Comparison of ENCODE assay signal across 8 cellular contexts in the genomic region with DNA sequence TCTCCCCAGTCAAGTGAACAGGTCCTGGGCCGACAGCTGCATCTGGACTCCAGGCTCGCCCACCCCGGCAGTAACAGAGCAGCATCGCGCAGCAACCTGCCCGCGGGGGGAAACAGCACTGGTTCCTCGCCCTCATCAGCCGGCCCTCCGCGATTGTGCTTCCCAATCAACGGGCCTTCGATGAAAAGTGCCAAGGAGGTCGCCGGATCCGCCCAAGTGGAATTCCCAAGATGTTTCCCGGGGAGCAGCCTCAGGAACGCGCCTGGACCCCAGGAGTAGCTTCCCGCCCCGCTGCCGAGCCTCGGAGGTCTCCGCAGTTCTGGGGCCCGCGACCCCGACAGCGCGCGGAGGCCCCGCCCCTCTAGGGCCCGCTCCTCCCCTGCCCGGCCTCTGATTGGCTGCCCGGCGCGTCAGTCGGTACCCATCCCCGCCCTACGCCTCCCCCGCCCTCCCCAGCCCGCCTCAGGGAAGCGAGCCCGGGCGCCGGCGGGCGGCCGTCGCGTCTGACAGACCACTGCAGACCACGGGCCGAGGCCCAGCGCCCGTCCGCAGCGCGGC. TPM values are rescaled to one million over a fixed set of nuclear protein-coding genes. Genes with fewer than 3 reads are reported as not detected.
A peak's percentile ranks its signal among the peaks of the same experiment; 100 is the strongest.
DNase-seq lines count a peak whose midpoint lies in the region; ATAC-seq and TF ChIP-seq lines count a peak whose summit lies in the region.

A gene (plus strand): TSS at position 460 of the 558 bp plus-strand sequence. CDS start 103 bp downstream, outside the sequence.

- ATAC-seq in GM21381 (IDR thresholded peaks at IDR 0.05; ENCODE audit: unreplicated experiment): peak; percentile 96

- no peaks in the 10 kb centered on the region for H3K9me2 ChIP-seq in OCI-LY1 (ENCODE audit: low read depth, low read length)

- peak within 1 kb of the TSS; percentile 64 for H3K4me3 ChIP-seq in OCI-LY1 (ENCODE audit: low read depth, low read length, poor library complexity, severe bottlenecking)

- H3K4me2 ChIP-seq in OCI-LY1 (ENCODE audit: low read length): peak within 1 kb of the TSS; percentile 90

- peak; percentile 43 for DNase-seq in COLO829 (ENCODE audit: low spot score)
- peak; percentile 79 for DNase-seq in HT-29 (ENCODE audit: low spot score)
- peak; percentile 90 for DNase-seq in activated CD8-positive, alpha-beta memory T cell treated with anti-CD3 and anti-CD28 coated beads, Interleukin-2, amount 50 U/mL, for 4 hours
- DNase-seq in epidermal melanocyte (ENCODE audit: insufficient read length, low spot score): peak; percentile 48
- DNase-seq in mucosa of gallbladder (ENCODE audit: low spot score): peak; percentile 89
- DNase-seq in stimulated activated CD8-positive, alpha-beta memory T cell treated with anti-CD3 and anti-CD28 coated beads, Interleukin-4, amount 100 ng/mL, for 4 hours (ENCODE audit: low read depth in 2 of 2, low spot score in 1 of 2): peak; percentile 75 to 82

- no peaks in the 10 kb centered on the region; the same call in 1 of the 2 replicates for H3K36me3 ChIP-seq in OCI-LY1 (ENCODE audit: insufficient read depth, low read length)

- peak within 1 kb of the TSS; percentile 46; the same call in 1 of the 2 replicates for H3K9ac ChIP-seq in OCI-LY1 (ENCODE audit: low read length)

- H3K27me3 ChIP-seq in OCI-LY1 (ENCODE audit: insufficient read depth, low read length): 0 out of 2 replicates have a peak, but pooled peaks cover 6% of the 10 kb centered on the region

- H4K20me1 ChIP-seq in OCI-LY1 (ENCODE audit: insufficient read depth, low read length): no peaks in the 10 kb centered on the region

- H3F3A ChIP-seq in OCI-LY1 (ENCODE audit: insufficient read depth, low read length): no peaks in the 10 kb centered on the region

- TF ChIP-seq CTCF in OCI-LY1 (IDR thresholded peaks at IDR 0.05; ENCODE audit: low read length): no peak

- no peaks in the 10 kb centered on the region for H3K9me3 ChIP-seq in OCI-LY1 (ENCODE audit: low read length)

- no peak within 1 kb of the TSS for H3K27ac ChIP-seq in OCI-LY1 (ENCODE audit: low read depth, low read length, poor library complexity, severe bottlenecking)

- H2AFZ ChIP-seq in OCI-LY1 (ENCODE audit: low read length): no peak within 1 kb of the TSS; the same call in 1 of the 2 replicates

- no peaks in the 10 kb centered on the region for H3K79me2 ChIP-seq in OCI-LY1 (ENCODE audit: insufficient read depth, low read length)

- H3K4me1 ChIP-seq in OCI-LY1 (ENCODE audit: insufficient read depth, low read length, severe bottlenecking): peaks cover 6% of the 10 kb centered on the region

RNA-seq across cellular contexts. Expression of the gene that starts here (rescaled TPM):
- total RNA-seq in HT-29 (2014; rRNA removed; shearing (Covaris generic)): 7.5 and 8.6 TPM in 2 replicates
- total RNA-seq in mucosa of gallbladder: 9.9 TPM
